Comparison of ENCODE assay signal across 8 cellular contexts in the genomic region with DNA sequence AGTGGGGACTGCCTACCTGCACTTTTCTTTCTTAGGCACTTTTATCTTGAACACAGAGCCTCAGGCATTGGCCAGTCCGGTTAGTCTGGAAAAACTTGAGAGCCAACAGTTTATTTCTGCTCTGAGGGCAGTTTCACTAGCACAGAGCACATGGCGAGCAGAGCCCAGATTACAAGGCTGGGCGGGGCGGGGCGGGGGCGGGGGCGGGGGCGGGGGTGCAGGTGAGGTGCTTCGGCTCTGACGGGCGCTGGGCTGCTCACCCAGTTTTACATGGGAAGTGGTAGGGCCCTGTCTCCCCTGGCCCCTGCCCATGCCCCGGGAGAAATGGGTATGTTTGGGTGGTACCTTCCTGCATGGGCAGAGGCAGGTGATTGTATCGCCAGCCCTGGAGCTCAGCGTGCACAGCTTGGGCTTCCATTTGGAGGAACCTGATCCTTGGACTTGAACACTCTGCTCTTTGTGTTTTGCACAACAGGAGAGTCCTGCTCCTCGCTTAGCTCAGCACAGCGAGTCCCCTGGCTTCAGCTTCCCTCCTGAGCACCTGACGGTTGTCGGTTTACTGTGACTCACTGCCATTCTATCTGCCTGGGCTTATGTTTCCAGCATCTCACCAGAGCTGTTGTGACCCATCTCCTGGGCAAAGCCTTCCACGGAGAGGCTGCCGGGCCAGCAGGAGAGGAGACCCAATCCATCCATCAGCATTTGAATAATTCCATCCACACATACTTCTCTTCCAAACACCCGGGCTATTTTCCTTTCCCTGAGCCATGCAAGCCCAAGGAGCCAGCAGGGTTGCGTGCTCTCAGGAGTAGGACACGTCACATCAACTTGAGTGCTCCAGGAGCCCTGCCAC.
DNase-seq lines count a peak whose midpoint lies in the region; ATAC-seq, FAIRE-seq and TF ChIP-seq lines count a peak whose summit lies in the region.

No MANE protein-coding gene starts in this region.

- peak overlapping the region; percentile 73 to 82 (median 76) for H3K27ac ChIP-seq in esophagus muscularis mucosa (replicated peaks in 1 of 4)

- peak; percentile 91 for FAIRE-seq in urothelium cell line (lab: Jason Lieb, UNC)

- TF ChIP-seq CTCF in esophagus muscularis mucosa (IDR thresholded peaks at IDR 0.05) (no peak), endothelial cell (IDR thresholded peaks at IDR 0.05; ENCODE audit: unreplicated experiment) (no peak)

- ATAC-seq in GM21825 (IDR thresholded peaks at IDR 0.05; ENCODE audit: unreplicated experiment) = peak; percentile 16

- H3K4me1 ChIP-seq in esophagus muscularis mucosa = peaks cover 45 to 56% (median 50%) of the 10 kb centered on the region in 4 donors

- no peak for TF ChIP-seq POLR2A in esophagus muscularis mucosa (IDR thresholded peaks at IDR 0.05; ENCODE audit: low read depth)

- no peak overlapping the region for H3K4me3 ChIP-seq in esophagus muscularis mucosa

- H3K4me3 Mint-ChIP-seq in endothelial cell (ENCODE audit: unreplicated experiment) = no peak overlapping the region

- no peaks in the 10 kb centered on the region for H3K9me3 ChIP-seq in esophagus muscularis mucosa

- 74% methylated on average over 7 of the region's 23 CpGs for whole genome bisulfite sequencing in esophagus muscularis mucosa

- no peak overlapping the region for H3K27ac Mint-ChIP-seq in endothelial cell (ENCODE audit: unreplicated experiment)

- H3K27me3 ChIP-seq in esophagus muscularis mucosa = no peaks in the 10 kb centered on the region

- TF ChIP-seq EP300 in esophagus muscularis mucosa (IDR thresholded peaks at IDR 0.05) = no peak

- no peaks in the 10 kb centered on the region for H3K36me3 ChIP-seq in esophagus muscularis mucosa

- H3K27me3 Mint-ChIP-seq in endothelial cell (ENCODE audit: unreplicated experiment) = peaks cover 8% of the 10 kb centered on the region

- peak; percentile 56 for DNase-seq in DMS53 treated with DMSO at 0.1 percent for 48 hours (lab: John Stamatoyannopoulos, UW; ENCODE audit: unreplicated experiment)
- peak; percentile 90 for DNase-seq in NCI-H2196 (lab: John Stamatoyannopoulos, UW; ENCODE audit: unreplicated experiment)
- DNase-seq in activated CD8-positive, alpha-beta memory T cell treated with anti-CD3 and anti-CD28 coated beads, Interleukin-2, amount 50 U/mL, for 4 hours = peak; percentile 62
- DNase-seq in esophagus muscularis mucosa (ENCODE audit: extremely low spot score) = no peak
- peak; percentile 83 for DNase-seq in posterior vena cava (ENCODE audit: low spot score)
- peak; percentile 89 for DNase-seq in urothelium cell line (ENCODE audit: low spot score)
- no peak for DNase-seq in endothelial cell (ENCODE audit: low spot score)

- H3K9me3 Mint-ChIP-seq in endothelial cell (ENCODE audit: unreplicated experiment) = no peaks in the 10 kb centered on the region

- no peaks in the 10 kb centered on the region for H3K36me3 Mint-ChIP-seq in endothelial cell (ENCODE audit: low read depth, unreplicated experiment)

- intact Hi-C loops in esophagus muscularis mucosa (cut with DNase I) (loop anchor here (5.0 to 10.0 kb wide), 2 partner anchors 103 to 109 kb away; a partner anchor contains a TSS), posterior vena cava (cut with DNase I) (loop anchor here in 1 of 2 donors (10.0 kb wide), 3 partner anchors 103 to 137 kb away; a partner anchor contains a TSS)

- peaks cover 36% of the 10 kb centered on the region for H3K4me1 Mint-ChIP-seq in endothelial cell (ENCODE audit: unreplicated experiment)

Comparison
In these comparisons a context has a peak if more than half of its experiments do, and no peak if none do; other contexts are left out.
1. DNase-seq: peak in DMS53 treated with DMSO at 0.1 percent for 48 hours (single experiment), NCI-H2196 (single experiment), activated CD8-positive, alpha-beta memory T cell treated with anti-CD3 and anti-CD28 coated beads, Interleukin-2, amount 50 U/mL, for 4 hours (single experiment), posterior vena cava (single experiment) and urothelium cell line (single experiment); none in esophagus muscularis mucosa (single experiment) and endothelial cell (single experiment).